Comparison of ENCODE assay signal across 1 cellular context in genomic region chr16:4519274-4520058, GRCh38.
TF ChIP-seq lines count a peak whose summit lies in the region.

No MANE protein-coding gene starts in this region.

TF ChIP-seq in K562, 482 proteins besides CTCF, POLR2A, EP300 and RAD21:
- no peak for TF ChIP-seq TCFL5 (CRISPR knock-in tag; conservative IDR thresholded peaks at IDR 0.05)
- TF ChIP-seq ZNF280B (CRISPR knock-in tag; IDR thresholded peaks at IDR 0.05): no peak
- no peak for TF ChIP-seq ZNF407 (IDR thresholded peaks at IDR 0.05; ENCODE audit: low read depth)
- TF ChIP-seq RAD51 (IDR thresholded peaks at IDR 0.05; ENCODE audit: borderline replicate concordance, low read depth): no peak
- TF ChIP-seq NCOA4 (IDR thresholded peaks at IDR 0.05; ENCODE audit: partially characterized antibody): no peak
- no peak for TF ChIP-seq SETDB1 (IDR thresholded peaks at IDR 0.05; ENCODE audit: low read length)
- peak; percentile 92 for TF ChIP-seq NFIC (IDR thresholded peaks at IDR 0.05)
- TF ChIP-seq ARNT (IDR thresholded peaks at IDR 0.05): no peak
- TF ChIP-seq NCOA6 (IDR thresholded peaks at IDR 0.05): no peak
- no peak for TF ChIP-seq SNIP1 (IDR thresholded peaks at IDR 0.05; ENCODE audit: low read depth)
- TF ChIP-seq ZNF79 (CRISPR knock-in tag; IDR thresholded peaks at IDR 0.05; ENCODE audit: low read depth): no peak
- TF ChIP-seq KLF10 (CRISPR knock-in tag; IDR thresholded peaks at IDR 0.05): no peak
- peak; percentile 33; the same call in 1 of the 2 replicates for TF ChIP-seq NFIX (CRISPR knock-in tag; IDR thresholded peaks at IDR 0.05; ENCODE audit: low read depth)
- no peak for TF ChIP-seq ZNF347 (CRISPR knock-in tag; IDR thresholded peaks at IDR 0.05; ENCODE audit: low read depth)
- TF ChIP-seq MBD1 (CRISPR knock-in tag; IDR thresholded peaks at IDR 0.05): no peak
- TF ChIP-seq MYNN (IDR thresholded peaks at IDR 0.05): no peak
- no peak for TF ChIP-seq MYNN (CRISPR knock-in tag; IDR thresholded peaks at IDR 0.05)
- TF ChIP-seq ZNF232 (CRISPR knock-in tag; IDR thresholded peaks at IDR 0.05): no peak
- no peak for TF ChIP-seq HNRNPK (IDR thresholded peaks at IDR 0.05; ENCODE audit: low read depth, low read length, poor library complexity, severe bottlenecking)
- no peak for TF ChIP-seq HINFP (tag; conservative IDR thresholded peaks at IDR 0.05; ENCODE audit: low read depth)
- TF ChIP-seq CHD7 (IDR thresholded peaks at IDR 0.05; ENCODE audit: low read depth, low read length): no peak
- no peak for TF ChIP-seq HMG20A (CRISPR knock-in tag; conservative IDR thresholded peaks at IDR 0.05)
- no peak for TF ChIP-seq FOXA1 (IDR thresholded peaks at IDR 0.05; ENCODE audit: borderline replicate concordance)
- TF ChIP-seq JUND (IDR thresholded peaks at IDR 0.05; ENCODE audit: borderline replicate concordance, low read depth, low read length): no peak
- TF ChIP-seq JUND (tag; IDR thresholded peaks at IDR 0.05; ENCODE audit: borderline replicate concordance, low read depth, low read length): no peak
- TF ChIP-seq BRD9 (IDR thresholded peaks at IDR 0.05; ENCODE audit: low read depth, partially characterized antibody): no peak
- TF ChIP-seq ZNF253 (CRISPR knock-in tag; conservative IDR thresholded peaks at IDR 0.05): no peak
- TF ChIP-seq ZNF551 (CRISPR knock-in tag; IDR thresholded peaks at IDR 0.05): no peak
- no peak for TF ChIP-seq ESRRA (IDR thresholded peaks at IDR 0.05; ENCODE audit: borderline replicate concordance, low read depth)
- TF ChIP-seq C11orf30 (IDR thresholded peaks at IDR 0.05; ENCODE audit: low read depth): 0 out of 2 replicates have a peak, but pooled peaks have one; percentile 9
- TF ChIP-seq NFE2 (IDR thresholded peaks at IDR 0.05; ENCODE audit: low read depth): 0 out of 2 replicates have a peak, but pooled peaks have one; percentile 15
